ENCODE assay signal across 24 cellular contexts in genomic region chr4:109908741-109909140, GRCh38. TPM values are rescaled to one million over a fixed set of nuclear protein-coding genes. Genes with fewer than 3 reads are reported as not detected.
"Had no signal": no experiment of that assay in that cellular context is flagged by ENCODE, and none has a peak within 500 bp of the region (broad histone marks: within the 10 kb centered on the region; RNA-seq: fewer than 3 reads in every experiment).

No MANE protein-coding gene starts in this region.

- H3K4me1 ChIP-seq: colonic mucosa, foreskin keratinocyte, left lung, lower lobe of right lung had no signal

- H3K4me3 Mint-ChIP-seq: dendritic cell treated with granulocyte-macrophage colony-stimulating factor and Interleukin-4, amounts not matched to agents 40 ng/mL and 50 ng/mL, for 4 days; immature natural killer cell; memory B cell; naive B cell; naive thymus-derived CD8-positive, alpha-beta T cell had no signal

- H3K4me2 ChIP-seq: hepatocyte had no signal

- H3K79me2 ChIP-seq: hepatocyte had no signal

- H3K36me3 Mint-ChIP-seq: immature natural killer cell; memory B cell; naive B cell; naive thymus-derived CD8-positive, alpha-beta T cell had no signal

- H3K27ac Mint-ChIP-seq: dendritic cell treated with granulocyte-macrophage colony-stimulating factor and Interleukin-4, amounts not matched to agents 40 ng/mL and 50 ng/mL, for 4 days; immature natural killer cell; memory B cell; naive B cell; naive thymus-derived CD8-positive, alpha-beta T cell had no signal

- H3K27me3 ChIP-seq: colonic mucosa, dorsolateral prefrontal cortex, esophagus muscularis mucosa, foreskin keratinocyte, gastroesophageal sphincter, heart left ventricle, hepatocyte, left lung had no signal

- H3K36me3 ChIP-seq: colonic mucosa, esophagus muscularis mucosa, gastroesophageal sphincter, heart left ventricle, left lung, lower lobe of right lung had no signal

- H3K27ac ChIP-seq: colonic mucosa, dorsolateral prefrontal cortex, esophagus muscularis mucosa, foreskin keratinocyte, gastroesophageal sphincter, heart left ventricle, hepatocyte, left lung, lower lobe of right lung had no signal

- H3K4me3 ChIP-seq: colonic mucosa, dorsolateral prefrontal cortex, esophagus muscularis mucosa, gastroesophageal sphincter, heart left ventricle, hepatocyte, left lung, lower lobe of right lung, mucosa of descending colon had no signal

- H3K4me1 Mint-ChIP-seq: immature natural killer cell; naive B cell; naive thymus-derived CD8-positive, alpha-beta T cell had no signal

- H3K27me3 Mint-ChIP-seq: dendritic cell treated with granulocyte-macrophage colony-stimulating factor and Interleukin-4, amounts not matched to agents 40 ng/mL and 50 ng/mL, for 4 days had no signal

- H3K9me3 ChIP-seq: colonic mucosa, esophagus muscularis mucosa, gastroesophageal sphincter, left lung, lower lobe of right lung, mucosa of descending colon had no signal

- H3K9me3 Mint-ChIP-seq: dendritic cell treated with granulocyte-macrophage colony-stimulating factor and Interleukin-4, amounts not matched to agents 40 ng/mL and 50 ng/mL, for 4 days had no signal

- DNase-seq: colonic mucosa; cortex of kidney; dorsolateral prefrontal cortex; effector CD4-positive, alpha-beta T cell; effector memory CD4-positive, alpha-beta T cell; foreskin keratinocyte; heart left ventricle; hypothalamus; immature natural killer cell; left cardiac atrium; left lung; left ventricle myocardium superior; lower lobe of right lung; mesendoderm; mucosa of descending colon; naive B cell; naive thymus-derived CD8-positive, alpha-beta T cell had no signal

- H2AFZ ChIP-seq: hepatocyte had no signal

RNA-seq across cellular contexts. Expression of gene EGF, which starts 3.9 kb away (rescaled TPM):
- total RNA-seq: endothelial cell of umbilical vein; lung microvascular endothelial cell; naive thymus-derived CD8-positive, alpha-beta T cell had no signal
- polyA plus RNA-seq: endothelial cell of umbilical vein; naive thymus-derived CD8-positive, alpha-beta T cell had no signal
